16 cellular contexts compared by ENCODE assay signal in genomic region chr15:98875309-98875708, GRCh38.
DNase-seq lines count a peak whose midpoint lies in the region; ATAC-seq and TF ChIP-seq lines count a peak whose summit lies in the region.
"Had no signal": no experiment of that assay in that cellular context is flagged by ENCODE, and none has a peak within 500 bp of the region (broad histone marks: within the 10 kb centered on the region; RNA-seq: fewer than 3 reads in every experiment).

No MANE protein-coding gene starts in this region.

- H3K4me1 Mint-ChIP-seq in nephron progenitor cell, result peaks cover 82% of the 10 kb centered on the region

- no peaks in the 10 kb centered on the region for H3K9me3 Mint-ChIP-seq in nephron progenitor cell
- H3K9me3 Mint-ChIP-seq: natural killer cell treated with Interleukin-12 subunit alpha and Interleukin-12 subunit beta and Interleukin-15 and Interleukin-18, amount 100 ng/mL, for 72 hours had no signal

- H3K4me1 ChIP-seq in right atrium auricular region, result peaks cover 0 to 59% of the 10 kb centered on the region in 2 donors
- peaks cover 54% of the 10 kb centered on the region for H3K4me1 ChIP-seq in vagina

- H3K4me3 Mint-ChIP-seq in nephron progenitor cell, result peak overlapping the region; percentile 34
- H3K4me3 Mint-ChIP-seq: natural killer cell treated with Interleukin-12 subunit alpha and Interleukin-12 subunit beta and Interleukin-15 and Interleukin-18, amount 100 ng/mL, for 72 hours had no signal

- H3K27me3 Mint-ChIP-seq in nephron progenitor cell (ENCODE audit: low read depth, poor library complexity), result no peaks in the 10 kb centered on the region

- H3K4me3 ChIP-seq in right atrium auricular region (no peak overlapping the region), choroid plexus epithelial cell (ENCODE audit: low read depth, low read length) (no peak overlapping the region), vagina (no peak overlapping the region)

- intact Hi-C loops in left cardiac atrium (cut with DNase I), result loop anchor here in 1 of 2 donors (10.0 kb wide), 1 partner anchor 189 kb away; no protein-coding TSS in a partner anchor
- intact Hi-C loops in vagina (cut with DNase I), result no loop called here

- H3K36me3 ChIP-seq in right atrium auricular region (no peaks in the 10 kb centered on the region), vagina (no peaks in the 10 kb centered on the region)

- H3K27ac Mint-ChIP-seq in nephron progenitor cell, result peak overlapping the region; percentile 21
- H3K27ac Mint-ChIP-seq: activated naive CD4-positive, alpha-beta T cell treated with anti-CD3 and anti-CD28 coated beads, Interleukin-2, amount 50 U/mL, for 72 hours had no signal

- H3K27me3 ChIP-seq in right atrium auricular region (no peaks in the 10 kb centered on the region), vagina (no peaks in the 10 kb centered on the region)

- H3K9me3 ChIP-seq in right atrium auricular region (no peaks in the 10 kb centered on the region), vagina (no peaks in the 10 kb centered on the region)

- H3K36me3 Mint-ChIP-seq in nephron progenitor cell (ENCODE audit: low read depth), result peaks cover 12% of the 10 kb centered on the region
- H3K36me3 Mint-ChIP-seq: natural killer cell treated with Interleukin-12 subunit alpha and Interleukin-12 subunit beta and Interleukin-15 and Interleukin-18, amount 100 ng/mL, for 72 hours had no signal

- ATAC-seq in left cardiac atrium (no peak), HG03039 (IDR thresholded peaks at IDR 0.05; ENCODE audit: unreplicated experiment) (no peak), HG02588 (IDR thresholded peaks at IDR 0.05; ENCODE audit: unreplicated experiment) (no peak)
- ATAC-seq: activated naive CD4-positive, alpha-beta T cell treated with anti-CD3 and anti-CD28 coated beads, Interleukin-2, amount 50 U/mL, for 72 hours; natural killer cell treated with Interleukin-12 subunit alpha and Interleukin-12 subunit beta and Interleukin-15 and Interleukin-18, amount 100 ng/mL, for 72 hours had no signal

- no peak for TF ChIP-seq CTCF in right atrium auricular region (IDR thresholded peaks at IDR 0.05)
- TF ChIP-seq CTCF in choroid plexus epithelial cell (conservative IDR thresholded peaks at IDR 0.05; ENCODE audit: low read depth, low read length), result no peak
- TF ChIP-seq CTCF in nephron progenitor cell (IDR thresholded peaks at IDR 0.05), result no peak
- no peak for TF ChIP-seq CTCF in vagina (IDR thresholded peaks at IDR 0.05)

- DNase-seq in right atrium auricular region (ENCODE audit: low spot score) (no peak), left cardiac atrium (no peak), choroid plexus epithelial cell (ENCODE audit: low read depth) (peak; percentile 62), nephron progenitor cell (no peak), vagina (ENCODE audit: extremely low spot score in 2 of 2) (no peak), NCI-H446 treated with DMSO at 0.1 percent for 48 hours (lab: John Stamatoyannopoulos, UW) (no peak)
- DNase-seq: ACHN, cortex of kidney, glutamatergic neuron, NCI-H1694, NCI-H526 treated with DMSO at 0.1 percent for 48 hours, Right ventricle myocardium superior had no signal

- peak overlapping the region; percentile 72 to 82 for H3K27ac ChIP-seq in right atrium auricular region
- peak overlapping the region; percentile 49 for H3K27ac ChIP-seq in vagina

- TF ChIP-seq POLR2A in vagina (IDR thresholded peaks at IDR 0.05), result no peak
